ENCODE assay signal across 23 cellular contexts in the genomic region with DNA sequence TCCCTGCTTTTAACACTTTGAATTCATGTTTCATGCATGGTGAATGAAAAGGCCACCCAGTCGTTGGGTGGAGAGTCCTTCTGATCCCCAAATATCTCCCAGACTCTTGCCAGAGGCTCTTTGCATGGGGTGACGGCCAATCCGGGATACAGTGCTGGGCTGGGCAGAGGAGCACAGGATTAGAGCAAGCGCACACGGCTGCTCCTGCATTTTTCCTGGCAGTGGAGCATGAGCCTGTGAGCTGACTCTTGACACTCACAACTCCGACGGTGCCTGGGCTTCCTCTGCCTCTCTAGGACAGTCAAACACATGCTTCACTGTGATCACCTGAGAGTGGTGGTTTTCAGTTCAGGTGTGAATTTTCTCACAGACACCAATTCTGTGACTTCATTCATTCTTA.
"Had no signal": no experiment of that assay in that cellular context is flagged by ENCODE, and none has a peak within 500 bp of the region (broad histone marks: within the 10 kb centered on the region; RNA-seq: fewer than 3 reads in every experiment).

No MANE protein-coding gene starts in this region.

- H3K27ac ChIP-seq: coronary artery, dorsolateral prefrontal cortex, esophagus squamous epithelium, gastrocnemius medialis, heart right ventricle, left ventricle myocardium inferior had no signal

- H3K9me3 ChIP-seq: gastrocnemius medialis had no signal

- H3K36me3 ChIP-seq: esophagus squamous epithelium, gastrocnemius medialis, heart right ventricle, left ventricle myocardium inferior had no signal

- H3K4me1 ChIP-seq: esophagus squamous epithelium, gastrocnemius medialis, heart right ventricle, left ventricle myocardium inferior had no signal

- H3K27me3 ChIP-seq: esophagus squamous epithelium, gastrocnemius medialis, heart right ventricle had no signal

- DNase-seq: dermis blood vessel endothelial cell; effector CD4-positive, alpha-beta T cell; effector memory CD4-positive, alpha-beta T cell; esophagus squamous epithelium; foreskin fibroblast; gastrocnemius medialis; glutamatergic neuron; head of caudate nucleus; heart right ventricle; hippocampal formation; left colon; left ventricle myocardium inferior; mammary epithelial cell; mesendoderm; midbrain had no signal

- FAIRE-seq: colon, endothelial cell of umbilical vein, islet of Langerhans, keratinocyte had no signal

- H3K4me3 ChIP-seq: coronary artery, dorsolateral prefrontal cortex, esophagus squamous epithelium, gastrocnemius medialis, heart right ventricle, left ventricle myocardium inferior, lung had no signal

- ATAC-seq: gastrocnemius medialis, left colon, left lobe of liver had no signal
